Comparison of ENCODE assay signal across 3 cellular contexts in genomic region chr7:21345361-21345760, GRCh38.
TF ChIP-seq lines count a peak whose summit lies in the region.

No MANE protein-coding gene starts in this region.

TF ChIP-seq in A549, 52 proteins besides CTCF, POLR2A, EP300 and RAD21:
- TF ChIP-seq, protein P1, sequence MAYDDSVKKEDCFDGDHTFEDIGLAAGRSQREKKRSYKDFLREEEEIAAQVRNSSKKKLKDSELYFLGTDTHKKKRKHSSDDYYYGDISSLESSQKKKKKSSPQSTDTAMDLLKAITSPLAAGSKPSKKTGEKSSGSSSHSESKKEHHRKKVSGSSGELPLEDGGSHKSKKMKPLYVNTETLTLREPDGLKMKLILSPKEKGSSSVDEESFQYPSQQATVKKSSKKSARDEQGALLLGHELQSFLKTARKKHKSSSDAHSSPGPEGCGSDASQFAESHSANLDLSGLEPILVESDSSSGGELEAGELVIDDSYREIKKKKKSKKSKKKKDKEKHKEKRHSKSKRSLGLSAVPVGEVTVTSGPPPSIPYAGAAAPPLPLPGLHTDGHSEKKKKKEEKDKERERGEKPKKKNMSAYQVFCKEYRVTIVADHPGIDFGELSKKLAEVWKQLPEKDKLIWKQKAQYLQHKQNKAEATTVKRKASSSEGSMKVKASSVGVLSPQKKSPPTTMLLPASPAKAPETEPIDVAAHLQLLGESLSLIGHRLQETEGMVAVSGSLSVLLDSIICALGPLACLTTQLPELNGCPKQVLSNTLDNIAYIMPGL (CRISPR knock-in tag; IDR thresholded peaks at IDR 0.05; ENCODE audit: borderline replicate concordance), result no peak
- TF ChIP-seq EHMT2 (IDR thresholded peaks at IDR 0.05; ENCODE audit: low read depth) (no peak), HDAC2 (IDR thresholded peaks at IDR 0.05) (no peak), MAFK (IDR thresholded peaks at IDR 0.05; ENCODE audit: partially characterized antibody) (no peak), SMC3 (IDR thresholded peaks at IDR 0.05) (no peak), CBX8 (IDR thresholded peaks at IDR 0.05) (no peak), ZSCAN20 (CRISPR knock-in tag; IDR thresholded peaks at IDR 0.05) (no peak), RNF2 (IDR thresholded peaks at IDR 0.05; ENCODE audit: borderline replicate concordance, low read depth) (no peak), POLR2AphosphoS2 (conservative IDR thresholded peaks at IDR 0.05; ENCODE audit: low read length) (no peak), NFE2L2 (conservative IDR thresholded peaks at IDR 0.05; ENCODE audit: low read length) (no peak), ZFP36 (IDR thresholded peaks at IDR 0.05; ENCODE audit: borderline replicate concordance, partially characterized antibody) (no peak), JUN (IDR thresholded peaks at IDR 0.05) (no peak)
- TF ChIP-seq, protein P2, sequence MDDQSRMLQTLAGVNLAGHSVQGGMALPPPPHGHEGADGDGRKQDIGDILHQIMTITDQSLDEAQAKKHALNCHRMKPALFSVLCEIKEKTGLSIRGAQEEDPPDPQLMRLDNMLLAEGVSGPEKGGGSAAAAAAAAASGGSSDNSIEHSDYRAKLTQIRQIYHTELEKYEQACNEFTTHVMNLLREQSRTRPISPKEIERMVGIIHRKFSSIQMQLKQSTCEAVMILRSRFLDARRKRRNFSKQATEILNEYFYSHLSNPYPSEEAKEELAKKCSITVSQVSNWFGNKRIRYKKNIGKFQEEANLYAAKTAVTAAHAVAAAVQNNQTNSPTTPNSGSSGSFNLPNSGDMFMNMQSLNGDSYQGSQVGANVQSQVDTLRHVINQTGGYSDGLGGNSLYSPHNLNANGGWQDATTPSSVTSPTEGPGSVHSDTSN (IDR thresholded peaks at IDR 0.05), result no peak
- TF ChIP-seq, protein P3, sequence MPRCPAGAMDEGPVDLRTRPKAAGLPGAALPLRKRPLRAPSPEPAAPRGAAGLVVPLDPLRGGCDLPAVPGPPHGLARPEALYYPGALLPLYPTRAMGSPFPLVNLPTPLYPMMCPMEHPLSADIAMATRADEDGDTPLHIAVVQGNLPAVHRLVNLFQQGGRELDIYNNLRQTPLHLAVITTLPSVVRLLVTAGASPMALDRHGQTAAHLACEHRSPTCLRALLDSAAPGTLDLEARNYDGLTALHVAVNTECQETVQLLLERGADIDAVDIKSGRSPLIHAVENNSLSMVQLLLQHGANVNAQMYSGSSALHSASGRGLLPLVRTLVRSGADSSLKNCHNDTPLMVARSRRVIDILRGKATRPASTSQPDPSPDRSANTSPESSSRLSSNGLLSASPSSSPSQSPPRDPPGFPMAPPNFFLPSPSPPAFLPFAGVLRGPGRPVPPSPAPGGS (IDR thresholded peaks at IDR 0.05), result no peak

TF ChIP-seq in GM23338, 12 proteins besides CTCF, POLR2A, EP300 and RAD21:
- TF ChIP-seq, protein P4, sequence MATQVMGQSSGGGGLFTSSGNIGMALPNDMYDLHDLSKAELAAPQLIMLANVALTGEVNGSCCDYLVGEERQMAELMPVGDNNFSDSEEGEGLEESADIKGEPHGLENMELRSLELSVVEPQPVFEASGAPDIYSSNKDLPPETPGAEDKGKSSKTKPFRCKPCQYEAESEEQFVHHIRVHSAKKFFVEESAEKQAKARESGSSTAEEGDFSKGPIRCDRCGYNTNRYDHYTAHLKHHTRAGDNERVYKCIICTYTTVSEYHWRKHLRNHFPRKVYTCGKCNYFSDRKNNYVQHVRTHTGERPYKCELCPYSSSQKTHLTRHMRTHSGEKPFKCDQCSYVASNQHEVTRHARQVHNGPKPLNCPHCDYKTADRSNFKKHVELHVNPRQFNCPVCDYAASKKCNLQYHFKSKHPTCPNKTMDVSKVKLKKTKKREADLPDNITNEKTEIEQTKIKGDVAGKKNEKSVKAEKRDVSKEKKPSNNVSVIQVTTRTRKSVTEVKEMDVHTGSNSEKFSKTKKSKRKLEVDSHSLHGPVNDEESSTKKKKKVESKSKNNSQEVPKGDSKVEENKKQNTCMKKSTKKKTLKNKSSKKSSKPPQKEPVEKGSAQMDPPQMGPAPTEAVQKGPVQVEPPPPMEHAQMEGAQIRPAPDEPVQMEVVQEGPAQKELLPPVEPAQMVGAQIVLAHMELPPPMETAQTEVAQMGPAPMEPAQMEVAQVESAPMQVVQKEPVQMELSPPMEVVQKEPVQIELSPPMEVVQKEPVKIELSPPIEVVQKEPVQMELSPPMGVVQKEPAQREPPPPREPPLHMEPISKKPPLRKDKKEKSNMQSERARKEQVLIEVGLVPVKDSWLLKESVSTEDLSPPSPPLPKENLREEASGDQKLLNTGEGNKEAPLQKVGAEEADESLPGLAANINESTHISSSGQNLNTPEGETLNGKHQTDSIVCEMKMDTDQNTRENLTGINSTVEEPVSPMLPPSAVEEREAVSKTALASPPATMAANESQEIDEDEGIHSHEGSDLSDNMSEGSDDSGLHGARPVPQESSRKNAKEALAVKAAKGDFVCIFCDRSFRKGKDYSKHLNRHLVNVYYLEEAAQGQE (IDR thresholded peaks at IDR 0.05; ENCODE audit: unreplicated experiment), result no peak

TF ChIP-seq in H1, 55 proteins besides CTCF, POLR2A, EP300 and RAD21 (continued from another document):
- TF ChIP-seq, protein P5, sequence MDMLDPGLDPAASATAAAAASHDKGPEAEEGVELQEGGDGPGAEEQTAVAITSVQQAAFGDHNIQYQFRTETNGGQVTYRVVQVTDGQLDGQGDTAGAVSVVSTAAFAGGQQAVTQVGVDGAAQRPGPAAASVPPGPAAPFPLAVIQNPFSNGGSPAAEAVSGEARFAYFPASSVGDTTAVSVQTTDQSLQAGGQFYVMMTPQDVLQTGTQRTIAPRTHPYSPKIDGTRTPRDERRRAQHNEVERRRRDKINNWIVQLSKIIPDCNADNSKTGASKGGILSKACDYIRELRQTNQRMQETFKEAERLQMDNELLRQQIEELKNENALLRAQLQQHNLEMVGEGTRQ (IDR thresholded peaks at IDR 0.05; ENCODE audit: low read length), result no peak
- no peak for TF ChIP-seq RXRA (IDR thresholded peaks at IDR 0.05; ENCODE audit: insufficient read depth, low read depth, low read length)
- no peak for TF ChIP-seq TAF1 (IDR thresholded peaks at IDR 0.05; ENCODE audit: low read depth, low read length)
- no peak for TF ChIP-seq MAFK (IDR thresholded peaks at IDR 0.05; ENCODE audit: low read depth, low read length)
- no peak for TF ChIP-seq KDM1A (IDR thresholded peaks at IDR 0.05; ENCODE audit: borderline replicate concordance, low read length)
- TF ChIP-seq GABPA (IDR thresholded peaks at IDR 0.05; ENCODE audit: borderline replicate concordance, insufficient read depth, low read length), result no peak
- TF ChIP-seq, protein P6, sequence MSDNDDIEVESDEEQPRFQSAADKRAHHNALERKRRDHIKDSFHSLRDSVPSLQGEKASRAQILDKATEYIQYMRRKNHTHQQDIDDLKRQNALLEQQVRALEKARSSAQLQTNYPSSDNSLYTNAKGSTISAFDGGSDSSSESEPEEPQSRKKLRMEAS (IDR thresholded peaks at IDR 0.05), result no peak
- no peak for TF ChIP-seq JUN (IDR thresholded peaks at IDR 0.05; ENCODE audit: low read depth, low read length)
- no peak for TF ChIP-seq SP4 (IDR thresholded peaks at IDR 0.05; ENCODE audit: low read length)
